Comparison of ENCODE assay signal across 11 cellular contexts in the genomic region with DNA sequence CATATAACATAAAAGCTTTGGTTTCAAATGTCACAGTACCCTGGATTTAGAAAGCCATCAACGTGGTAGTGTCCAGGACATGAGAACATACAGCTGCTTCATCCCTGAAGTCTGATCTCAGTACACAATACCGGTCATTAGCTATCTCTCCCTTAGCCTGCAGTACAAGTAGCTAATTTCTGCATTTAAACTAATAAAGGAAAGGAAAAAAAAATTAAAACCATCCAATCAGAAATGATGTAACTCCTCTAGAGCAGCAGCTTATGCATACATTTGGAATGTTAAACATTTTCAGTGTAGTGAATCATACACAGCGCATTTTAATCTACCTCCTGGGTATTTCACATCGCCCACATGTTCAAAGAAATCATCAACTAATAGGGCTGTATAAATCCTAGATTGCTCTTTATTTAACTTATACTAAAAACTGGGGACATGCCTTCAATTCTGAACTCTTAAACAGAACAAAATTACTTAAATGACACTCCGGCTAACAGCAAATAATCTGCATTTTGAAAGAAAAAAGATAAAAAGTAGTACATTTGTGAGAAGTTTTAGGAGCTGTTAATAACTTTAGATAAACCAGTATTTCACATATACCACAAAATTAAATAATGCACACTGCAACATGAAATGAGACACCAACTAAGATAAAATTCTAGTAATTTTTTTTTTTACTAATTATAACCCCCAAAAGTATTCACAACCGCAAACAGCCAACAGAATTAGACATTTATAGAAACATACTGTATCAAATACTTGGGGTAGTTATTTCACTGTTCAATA.
DNase-seq lines count a peak whose midpoint lies in the region; ATAC-seq, FAIRE-seq and TF ChIP-seq lines count a peak whose summit lies in the region.
"Had no signal": no experiment of that assay in that cellular context is flagged by ENCODE, and none has a peak within 500 bp of the region (broad histone marks: within the 10 kb centered on the region; RNA-seq: fewer than 3 reads in every experiment).

No MANE protein-coding gene starts in this region.

- peak overlapping the region; percentile 90 for H3K4me3 ChIP-seq in WI38 (ENCODE audit: low read depth, low read length)
- no peak overlapping the region for H3K4me3 ChIP-seq in tibial artery

- intact Hi-C loops in tibial artery (cut with DNase I; ENCODE audit: low total_unique reads) = no loop called here

- H3K4me1 ChIP-seq in tibial artery = peaks cover 0 to 34% (median 30%) of the 10 kb centered on the region in 4 donors

- ATAC-seq in HG03108 (IDR thresholded peaks at IDR 0.05; ENCODE audit: unreplicated experiment) (no peak), GM21381 (IDR thresholded peaks at IDR 0.05; ENCODE audit: unreplicated experiment) (no peak), GM21526 (IDR thresholded peaks at IDR 0.05; ENCODE audit: low FRiP score, unreplicated experiment) (no peak)

- DNase-seq in AG08395 (ENCODE audit: low spot score) (peak; percentile 69), HTR-8/SVneo (ENCODE audit: insufficient read length, low spot score) (no peak), iris pigment epithelial cell (ENCODE audit: low read depth) (peak; percentile 95), tibial artery (no peak)
- DNase-seq: caudate nucleus, DMS79 treated with DMSO at 0.1 percent for 48 hours had no signal

- H3K36me3 ChIP-seq in tibial artery = no peaks in the 10 kb centered on the region
- H3K36me3 ChIP-seq: neutrophil had no signal

- FAIRE-seq in HTR-8/SVneo (lab: Jason Lieb, UNC) = peak; percentile 85

- no peak overlapping the region for H3K27ac ChIP-seq in tibial artery
- H3K27ac ChIP-seq: neutrophil had no signal

- H3K27me3 ChIP-seq in tibial artery = peaks cover 0 to 85% of the 10 kb centered on the region in 2 donors

- TF ChIP-seq CTCF in WI38 (IDR thresholded peaks at IDR 0.05; ENCODE audit: low read depth, low read length) = no peak
- no peak for TF ChIP-seq CTCF in tibial artery (IDR thresholded peaks at IDR 0.05)

- H3K9me3 ChIP-seq in tibial artery = no peaks in the 10 kb centered on the region
- H3K9me3 ChIP-seq: neutrophil had no signal

Comparison
In these comparisons a context has a peak if more than half of its experiments do, and no peak if none do; other contexts are left out.
1. DNase-seq: peak in AG08395 (single experiment) and iris pigment epithelial cell (single experiment); none in HTR-8/SVneo (single experiment) and tibial artery (0 of 2).